ENCODE assay signal across 24 cellular contexts in the genomic region with DNA sequence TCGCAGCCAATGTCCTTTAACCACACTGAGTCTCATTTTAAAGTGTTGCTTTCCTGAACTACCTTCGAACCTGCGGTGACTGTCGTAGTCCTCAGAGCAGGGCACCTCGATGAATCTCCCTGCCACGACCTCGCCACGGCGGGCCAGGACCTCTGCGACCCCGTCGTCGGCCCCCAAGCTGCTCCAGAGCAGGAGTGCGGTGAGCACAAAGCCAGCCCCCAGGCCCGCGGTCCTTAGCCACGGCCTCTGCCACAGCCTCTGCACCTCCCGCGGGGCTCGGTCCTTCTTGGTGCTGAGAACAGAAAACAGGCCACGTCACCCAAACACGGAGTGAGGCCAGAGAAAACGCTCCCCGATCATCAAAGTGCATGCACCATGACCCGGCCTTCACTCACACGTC. TPM values are rescaled to one million over a fixed set of nuclear protein-coding genes. Genes with fewer than 3 reads are reported as not detected.
A peak's percentile ranks its signal among the peaks of the same experiment; 100 is the strongest.
DNase-seq lines count a peak whose midpoint lies in the region; ATAC-seq, FAIRE-seq and TF ChIP-seq lines count a peak whose summit lies in the region.
"Had no signal": no experiment of that assay in that cellular context is flagged by ENCODE, and none has a peak within 500 bp of the region (broad histone marks: within the 10 kb centered on the region; RNA-seq: fewer than 3 reads in every experiment).

No MANE protein-coding gene starts in this region.

- H3K4me1 ChIP-seq in astrocyte (ENCODE audit: insufficient read depth, low read length) (peaks cover 7% of the 10 kb centered on the region), mammary epithelial cell (ENCODE audit: insufficient read depth, low read length) (peaks cover 13% of the 10 kb centered on the region), psoas muscle (peaks cover 15% of the 10 kb centered on the region)

- in situ Hi-C loops in mammary epithelial cell (cut with MboI; ENCODE audit: low sequenced_read_pairs in 2 of 2) = loop anchor here in 1 of 2 donors (10.0 kb wide), 1 partner anchor 61 kb away; a partner anchor contains a TSS

- POLR2A ChIA-PET in T-cell (lab: Charles Lee) = no interaction called here
- POLR2A ChIA-PET in naive thymus-derived CD8-positive, alpha-beta T cell (lab: Charles Lee) = no interaction called here

- CTCF ChIA-PET in T-cell (lab: Charles Lee) = no interaction called here
- CTCF ChIA-PET in mammary epithelial cell (lab: Charles Lee; ENCODE audit: low non-redundant PET) = interaction anchor here (0.6 kb wide), 1 partner anchor 418 kb away, joined by 7 read pairs; no protein-coding TSS in a partner anchor

- peak overlapping the region; percentile 9 to 59 (median 59) for H3K27ac Mint-ChIP-seq in IgD-negative memory B cell
- H3K27ac Mint-ChIP-seq in T-cell = no peak overlapping the region
- H3K27ac Mint-ChIP-seq in astrocyte (ENCODE audit: unreplicated experiment) = no peak overlapping the region
- H3K27ac Mint-ChIP-seq in natural killer cell = no peak overlapping the region
- peak overlapping the region in 1 of 10 donors; percentile 44 for H3K27ac Mint-ChIP-seq in naive thymus-derived CD8-positive, alpha-beta T cell
- H3K27ac Mint-ChIP-seq: B cell had no signal

- no peaks in the 10 kb centered on the region for H3K27me3 ChIP-seq in astrocyte (ENCODE audit: insufficient read depth, low read length)
- no peaks in the 10 kb centered on the region for H3K27me3 ChIP-seq in mammary epithelial cell (ENCODE audit: insufficient read depth, low read length)
- no peaks in the 10 kb centered on the region for H3K27me3 ChIP-seq in psoas muscle (ENCODE audit: insufficient read depth in 3 of 3, low read length in 2 of 3)
- H3K27me3 ChIP-seq: SJCRH30 had no signal

- H3K9me3 ChIP-seq in astrocyte (ENCODE audit: insufficient read depth, low read depth, low read length) = no peaks in the 10 kb centered on the region
- no peaks in the 10 kb centered on the region for H3K9me3 ChIP-seq in mammary epithelial cell (replicated peaks; ENCODE audit: insufficient read depth, low read length)
- no peaks in the 10 kb centered on the region for H3K9me3 ChIP-seq in psoas muscle
- H3K9me3 ChIP-seq: A549, SJCRH30 had no signal

- H3K27me3 Mint-ChIP-seq in IgD-negative memory B cell (no peaks in the 10 kb centered on the region), T-cell (no peaks in the 10 kb centered on the region), astrocyte (ENCODE audit: low read depth, unreplicated experiment) (no peaks in the 10 kb centered on the region), natural killer cell (ENCODE audit: low read depth in 2 of 2) (no peaks in the 10 kb centered on the region)
- H3K27me3 Mint-ChIP-seq in naive thymus-derived CD8-positive, alpha-beta T cell = no peaks in the 10 kb centered on the region
- H3K27me3 Mint-ChIP-seq: B cell had no signal

- no peak for DNase-seq in T-cell
- DNase-seq in astrocyte (ENCODE audit: low read depth) = no peak
- DNase-seq in natural killer cell = no peak
- DNase-seq in naive thymus-derived CD8-positive, alpha-beta T cell = no peak
- no peak for DNase-seq in COLO829 (ENCODE audit: low spot score)
- no peak for DNase-seq in mammary epithelial cell
- DNase-seq in psoas muscle = no peak
- DNase-seq: GF-D8; HCEC 1CT; NCI-H1694; NCI-H2081; NCI-H2171; NCI-H345; NCI-H524; NCI-H774; NK-92 treated with Interleukin-12 subunit alpha and Interleukin-12 subunit beta, amount 100 ng/mL, for 24 hours; SJCRH30 had no signal

- H3K79me2 ChIP-seq in astrocyte (ENCODE audit: insufficient read depth, low read length) (peaks cover 2% of the 10 kb centered on the region), mammary epithelial cell (ENCODE audit: insufficient read depth, low read length) (peaks cover 4% of the 10 kb centered on the region)

- H3K9me3 Mint-ChIP-seq in IgD-negative memory B cell (no peaks in the 10 kb centered on the region), T-cell (no peaks in the 10 kb centered on the region), astrocyte (ENCODE audit: unreplicated experiment) (no peaks in the 10 kb centered on the region), natural killer cell (no peaks in the 10 kb centered on the region)
- H3K9me3 Mint-ChIP-seq in naive thymus-derived CD8-positive, alpha-beta T cell = no peaks in the 10 kb centered on the region
- H3K9me3 Mint-ChIP-seq: CD14-positive monocyte had no signal

- TF ChIP-seq CTCF in astrocyte (IDR thresholded peaks at IDR 0.05; ENCODE audit: insufficient read depth, low read depth, low read length) (no peak), natural killer cell (IDR thresholded peaks at IDR 0.05) (no peak), mammary epithelial cell (conservative IDR thresholded peaks at IDR 0.05 in 1 of 2, IDR thresholded peaks at IDR 0.05 in 1 of 2; ENCODE audit: extremely low read depth in 1 of 2, insufficient read depth in 1 of 2, low read depth in 1 of 2, low read length in 2 of 2) (no peak), psoas muscle (IDR thresholded peaks at IDR 0.05) (no peak)

- no peak overlapping the region for H3K4me3 ChIP-seq in astrocyte (ENCODE audit: insufficient read depth, low read depth, low read length)
- no peak overlapping the region for H3K4me3 ChIP-seq in mammary epithelial cell (replicated peaks in 1 of 3; ENCODE audit: insufficient read depth in 1 of 3, low read depth in 2 of 3, low read length in 3 of 3)
- no peak overlapping the region for H3K4me3 ChIP-seq in psoas muscle
- H3K4me3 ChIP-seq: A549, GM23248, SJCRH30 had no signal

- 97% methylated on average over 20 of the region's 26 CpGs for WGBS in mammary epithelial cell (ENCODE audit: low coverage, missing lambda C conversion rate)
- 90 to 93% (median 91%) methylated on average over 26 of the region's 26 CpGs for WGBS in psoas muscle, 3 donors

- no TSS peak for BruUV-seq in mammary epithelial cell (replicated peaks; lab: Mats Ljungman, UMichigan)

- H3K4me2 ChIP-seq in astrocyte (ENCODE audit: low read length) (no peak overlapping the region), mammary epithelial cell (ENCODE audit: insufficient read depth, low read depth, low read length) (no peak overlapping the region)

- H3K4me3 Mint-ChIP-seq in IgD-negative memory B cell (peak overlapping the region in 1 of 4 donors; percentile 79), T-cell (peak overlapping the region in 2 of 3 donors; percentile 21 to 41), astrocyte (ENCODE audit: unreplicated experiment) (peak overlapping the region; percentile 76), natural killer cell (peak overlapping the region; percentile 9)
- peak overlapping the region in 4 of 10 donors; percentile 23 to 73 (median 36) for H3K4me3 Mint-ChIP-seq in naive thymus-derived CD8-positive, alpha-beta T cell
- H3K4me3 Mint-ChIP-seq: B cell had no signal

- intact Hi-C loops in natural killer cell (cut with micrococcal nuclease) (loop anchor here (5.0 to 10.0 kb wide), 2 partner anchors 63 to 171 kb away; no protein-coding TSS in a partner anchor), mammary epithelial cell (cut with micrococcal nuclease) (no loop called here), psoas muscle (cut with DNase I) (loop anchor here in 1 of 2 donors (2.0 kb wide), 1 partner anchor 63 kb away; no protein-coding TSS in a partner anchor)

- H3K9ac ChIP-seq in astrocyte (ENCODE audit: low read length) (no peak overlapping the region), mammary epithelial cell (ENCODE audit: insufficient read depth, low read length) (no peak overlapping the region)
- H3K9ac ChIP-seq: GM23248 had no signal

- H3K36me3 Mint-ChIP-seq in IgD-negative memory B cell (peaks cover 4% of the 10 kb centered on the region), T-cell (peaks cover 13% of the 10 kb centered on the region), astrocyte (ENCODE audit: low read depth, unreplicated experiment) (peaks cover 6% of the 10 kb centered on the region), natural killer cell (no peaks in the 10 kb centered on the region)
- H3K36me3 Mint-ChIP-seq in naive thymus-derived CD8-positive, alpha-beta T cell = peaks cover 0 to 27% (median 3%) of the 10 kb centered on the region in 3 donors

- ATAC-seq in T-cell (replicated peaks in 1 of 4) = no peak
- ATAC-seq in natural killer cell = no peak
- no peak for ATAC-seq in naive thymus-derived CD8-positive, alpha-beta T cell
- no peak for ATAC-seq in psoas muscle

- H4K20me1 ChIP-seq in astrocyte (ENCODE audit: insufficient read depth, low read length) (peaks cover 48% of the 10 kb centered on the region), mammary epithelial cell (ENCODE audit: insufficient read depth, low read length) (no peaks in the 10 kb centered on the region)

- H3K4me1 Mint-ChIP-seq in IgD-negative memory B cell = peaks cover 15 to 20% (median 16%) of the 10 kb centered on the region in 3 donors
- peaks cover 29 to 31% (median 30%) of the 10 kb centered on the region in 3 donors for H3K4me1 Mint-ChIP-seq in T-cell
- peaks cover 2% of the 10 kb centered on the region for H3K4me1 Mint-ChIP-seq in astrocyte (ENCODE audit: low read depth, unreplicated experiment)
- H3K4me1 Mint-ChIP-seq in natural killer cell = peaks cover 27 to 28% of the 10 kb centered on the region in 2 donors
- H3K4me1 Mint-ChIP-seq in naive thymus-derived CD8-positive, alpha-beta T cell = peaks cover 12 to 33% (median 29%) of the 10 kb centered on the region in 4 donors

- no peaks in the 10 kb centered on the region for H3K36me3 ChIP-seq in astrocyte (ENCODE audit: insufficient read depth, low read length)
- H3K36me3 ChIP-seq in mammary epithelial cell (ENCODE audit: insufficient read depth, low read length) = no peaks in the 10 kb centered on the region
- peaks cover 0 to 28% of the 10 kb centered on the region in 2 donors for H3K36me3 ChIP-seq in psoas muscle (ENCODE audit: insufficient read depth in 1 of 2, low read depth in 1 of 2)
- H3K36me3 ChIP-seq: SJCRH30 had no signal

- no peak overlapping the region for H2AFZ ChIP-seq in astrocyte (ENCODE audit: low read depth, low read length)
- no peak overlapping the region for H2AFZ ChIP-seq in mammary epithelial cell (ENCODE audit: low read depth, low read length)
- H2AFZ ChIP-seq: GM23248 had no signal

- dilution Hi-C loops in mammary epithelial cell (cut with HindIII; ENCODE audit: low sequenced_read_pairs) = loop anchor here (5.0 to 10.0 kb wide), 6 partner anchors 42 to 208 kb away; a partner anchor contains a TSS

- no peak for FAIRE-seq in astrocyte (lab: Jason Lieb, UNC)
- FAIRE-seq: A549, D721Med, HTR-8/SVneo had no signal

- H3K27ac ChIP-seq in astrocyte (ENCODE audit: low read depth, low read length) (no peak overlapping the region), mammary epithelial cell (ENCODE audit: insufficient read depth, low read depth, low read length) (no peak overlapping the region), psoas muscle (no peak overlapping the region)
- H3K27ac ChIP-seq: A549, GM23248, SJCRH30 had no signal

RNA-seq across cellular contexts. Expression of a gene that starts 2.8 kb away (rescaled TPM):
- polyA plus RNA-seq in IgD-negative memory B cell = 23.2 TPM
- 100 to 1,000 TPM in 3 of 5 donors, 10 to 100 TPM in 2; 51.2 to 128 (median 113) TPM for total RNA-seq in T-cell
- total RNA-seq in astrocyte = 11.1 and 15.0 TPM in 2 replicates
- total RNA-seq in natural killer cell = 10 to 100 TPM; 35.7 to 57.4 (median 51.5) TPM
- total RNA-seq in naive thymus-derived CD8-positive, alpha-beta T cell = 100 to 1,000 TPM; 112 to 122 TPM
- polyA plus RNA-seq in naive thymus-derived CD8-positive, alpha-beta T cell = 10 to 100 TPM; 12.1 to 18.8 (median 12.2) TPM
- 10 to 100 TPM in 1 of 2 donors, 1 to 10 TPM in 1; 6.3 to 13.0 TPM for total RNA-seq in mammary epithelial cell
- polyA plus RNA-seq in mammary epithelial cell = 8.0 TPM
- 3.8 TPM for polyA minus RNA-seq in mammary epithelial cell
- total RNA-seq in psoas muscle = 10 to 100 TPM; 17.4 to 27.4 (median 23.7) TPM
- 10 to 100 TPM; 19.5 to 29.8 (median 20.9) TPM for polyA plus RNA-seq in psoas muscle

RNA-seq across cellular contexts. Expression of a gene that starts 3.0 kb away (rescaled TPM):
- polyA plus RNA-seq in IgD-negative memory B cell (33.2 TPM), mammary epithelial cell (26.1 TPM), psoas muscle (10 to 100 TPM; 15.5 to 30.4 (median 24.5) TPM)
- total RNA-seq in T-cell (10 to 100 TPM; 22.0 to 32.2 (median 29.2) TPM), astrocyte (20.9 and 21.3 TPM in 2 replicates), natural killer cell (10 to 100 TPM; 21.6 to 28.6 (median 23.3) TPM), mammary epithelial cell (10 to 100 TPM; 18.5 to 25.6 TPM), psoas muscle (10 to 100 TPM; 21.2 to 29.3 (median 27.1) TPM)
- total RNA-seq in naive thymus-derived CD8-positive, alpha-beta T cell = 10 to 100 TPM; 25.6 to 29.1 TPM
- polyA plus RNA-seq in naive thymus-derived CD8-positive, alpha-beta T cell = 10 to 100 TPM; 32.4 to 35.2 (median 32.6) TPM
- polyA minus RNA-seq in mammary epithelial cell = 19.0 TPM

RNA-seq across cellular contexts. Expression of a gene that starts 35.2 kb away (rescaled TPM):
- polyA plus RNA-seq in IgD-negative memory B cell (266 TPM), mammary epithelial cell (30.3 TPM), psoas muscle (10 to 100 TPM; 14.4 to 31.6 (median 24.8) TPM)
- total RNA-seq in T-cell (100 to 1,000 TPM; 148 to 274 (median 262) TPM), astrocyte (67.3 and 68.1 TPM in 2 replicates), natural killer cell (100 to 1,000 TPM; 168 to 219 (median 192) TPM), mammary epithelial cell (10 to 100 TPM; 21.8 to 38.3 TPM), psoas muscle (10 to 100 TPM; 14.5 to 21.4 (median 17.4) TPM)
- 100 to 1,000 TPM; 207 to 213 TPM for total RNA-seq in naive thymus-derived CD8-positive, alpha-beta T cell
- 100 to 1,000 TPM; 133 to 149 (median 147) TPM for polyA plus RNA-seq in naive thymus-derived CD8-positive, alpha-beta T cell
- polyA minus RNA-seq in mammary epithelial cell = 21.6 TPM

RNA-seq across cellular contexts. Expression of a gene that starts 43.2 kb away (rescaled TPM):
- 76.2 TPM for polyA plus RNA-seq in IgD-negative memory B cell
- total RNA-seq in T-cell = 100 to 1,000 TPM in 3 of 5 donors, 10 to 100 TPM in 2; 85.7 to 113 (median 101) TPM
- 62.8 and 64.4 TPM in 2 replicates for total RNA-seq in astrocyte
- total RNA-seq in natural killer cell = 100 to 1,000 TPM; 130 to 203 (median 158) TPM
- 10 to 100 TPM; 70.1 to 83.9 TPM for total RNA-seq in naive thymus-derived CD8-positive, alpha-beta T cell
- polyA plus RNA-seq in naive thymus-derived CD8-positive, alpha-beta T cell = 100 to 1,000 TPM in 2 of 3 donors, 10 to 100 TPM in 1; 93.6 to 127 (median 110) TPM
- 10 to 100 TPM; 25.0 to 31.5 TPM for total RNA-seq in mammary epithelial cell
- 45.0 TPM for polyA plus RNA-seq in mammary epithelial cell
- 31.3 TPM for polyA minus RNA-seq in mammary epithelial cell
- 10 to 100 TPM; 32.8 to 56.1 (median 46.0) TPM for total RNA-seq in psoas muscle
- 100 to 1,000 TPM in 1 of 3 donors, 10 to 100 TPM in 2; 37.0 to 129 (median 39.2) TPM for polyA plus RNA-seq in psoas muscle

RNA-seq across cellular contexts. Expression of a gene that starts 43.8 kb away (rescaled TPM):
- not detected for polyA plus RNA-seq in IgD-negative memory B cell
- total RNA-seq in T-cell = not detected
- not detected in 2 replicates for total RNA-seq in astrocyte
- total RNA-seq in natural killer cell = under 1 TPM in 1 of 3 donors, not detected in 2; 0.28 TPM
- not detected for total RNA-seq in naive thymus-derived CD8-positive, alpha-beta T cell
- polyA plus RNA-seq in naive thymus-derived CD8-positive, alpha-beta T cell = not detected
- total RNA-seq in mammary epithelial cell = not detected
- polyA plus RNA-seq in mammary epithelial cell = not detected
- polyA minus RNA-seq in mammary epithelial cell = not detected
- 1 to 10 TPM in 2 of 4 donors, under 1 TPM in 1, not detected in 1; 0.15 to 3.8 (median 1.3) TPM for total RNA-seq in psoas muscle
- under 1 TPM in 1 of 3 donors, not detected in 2; 0.10 TPM for polyA plus RNA-seq in psoas muscle
- total RNA-seq: B cell, GM23248 had no signal
- polyA plus RNA-seq: A549, CD14-positive monocyte, GM23248 had no signal

Comparison
In these comparisons a context has a peak if more than half of its experiments do, and no peak if none do; other contexts are left out.
1. H3K27ac Mint-ChIP-seq: peak in IgD-negative memory B cell (3 of 3); none in T-cell (0 of 2), astrocyte (single experiment) and natural killer cell (0 of 2).